In the genomic region with DNA sequence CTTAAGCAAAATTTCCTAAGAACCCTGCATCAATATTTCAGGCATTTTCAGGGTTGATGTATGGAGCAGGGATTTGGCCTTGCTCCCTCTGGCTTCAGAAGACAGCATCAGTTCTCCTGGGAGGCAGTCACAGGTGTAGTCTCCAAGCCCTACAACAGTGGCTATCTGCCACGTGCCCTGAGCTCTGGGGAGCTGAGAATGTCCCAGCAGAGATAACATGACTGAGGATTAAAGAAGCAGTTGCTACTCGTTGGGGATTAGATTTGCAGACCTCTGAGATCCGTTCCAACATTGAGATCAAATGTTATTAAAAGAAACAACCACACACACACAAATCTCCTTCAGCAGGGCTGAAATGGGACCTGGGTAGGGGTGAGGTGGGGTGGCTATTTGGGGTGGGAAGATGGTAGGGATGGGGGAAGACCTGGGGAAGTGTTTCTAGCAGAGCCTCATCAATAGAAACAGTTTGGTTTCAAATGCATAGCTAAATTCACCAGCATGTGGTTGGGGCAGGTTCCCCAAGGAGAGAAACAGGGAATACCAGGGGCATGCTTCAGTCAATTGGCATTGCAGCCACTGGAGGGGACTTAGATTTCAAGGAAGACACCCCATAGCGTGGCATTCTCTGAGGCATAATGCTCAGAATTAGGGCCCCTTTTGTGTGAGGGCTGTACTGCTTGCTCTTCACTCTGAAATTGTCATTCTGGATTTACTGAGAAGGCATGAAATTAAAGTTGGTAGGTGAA, we compare ENCODE assay signal across 27 cellular contexts.
"Had no signal": no experiment of that assay in that cellular context is flagged by ENCODE, and none has a peak within 500 bp of the region (broad histone marks: within the 10 kb centered on the region; RNA-seq: fewer than 3 reads in every experiment).

No MANE protein-coding gene starts in this region.

- H3K9me3 Mint-ChIP-seq: activated CD4-positive, alpha-beta memory T cell treated with anti-CD3 and anti-CD28 coated beads for 36 hours; activated naive CD4-positive, alpha-beta T cell treated with anti-CD3 and anti-CD28 coated beads for 36 hours; activated naive CD8-positive, alpha-beta T cell treated with anti-CD3 and anti-CD28 coated beads, Interleukin-2, amount 10 ng/mL, durations not matched to agents 7 days and 5 days; central memory CD8-positive, alpha-beta T cell; effector memory CD8-positive, alpha-beta T cell; immature natural killer cell; natural killer cell treated with Interleukin-12 subunit alpha and Interleukin-12 subunit beta and Interleukin-15 and Interleukin-18, amount 100 ng/mL, for 72 hours; stimulated activated naive CD8-positive, alpha-beta T cell treated with anti-CD3 and anti-CD28 coated beads, Interleukin-15, amount 100 ng/mL, for 72 hours; T-helper 1 cell treated with Interleukin-12 subunit alpha and Interleukin-12 subunit beta and Interleukin-4 antibody, amounts not matched to agents 30 μg/mL and 1 μg/mL, for 36 hours had no signal

- H3K27me3 ChIP-seq: breast epithelium, esophagus squamous epithelium, gastrocnemius medialis, pancreas, suprapubic skin, tibial nerve had no signal

- H3K4me3 ChIP-seq: breast epithelium, esophagus squamous epithelium, gastrocnemius medialis, left ventricle myocardium inferior, pancreas, skin epidermis, suprapubic skin, tibial nerve had no signal

- H3K27me3 Mint-ChIP-seq: activated CD4-positive, alpha-beta memory T cell treated with anti-CD3 and anti-CD28 coated beads for 36 hours had no signal

- H3K4me1 ChIP-seq: breast epithelium, left ventricle myocardium inferior, pancreas had no signal

- H3K4me3 Mint-ChIP-seq: activated CD4-positive, alpha-beta memory T cell treated with anti-CD3 and anti-CD28 coated beads for 36 hours; activated naive CD4-positive, alpha-beta T cell treated with anti-CD3 and anti-CD28 coated beads for 36 hours; activated naive CD8-positive, alpha-beta T cell treated with anti-CD3 and anti-CD28 coated beads, Interleukin-2, amount 10 ng/mL, durations not matched to agents 7 days and 5 days; central memory CD8-positive, alpha-beta T cell; effector memory CD8-positive, alpha-beta T cell; immature natural killer cell; natural killer cell treated with Interleukin-12 subunit alpha and Interleukin-12 subunit beta and Interleukin-15 and Interleukin-18, amount 100 ng/mL, for 72 hours; stimulated activated naive CD8-positive, alpha-beta T cell treated with anti-CD3 and anti-CD28 coated beads, Interleukin-15, amount 100 ng/mL, for 72 hours; T-helper 1 cell treated with Interleukin-12 subunit alpha and Interleukin-12 subunit beta and Interleukin-4 antibody, amounts not matched to agents 30 μg/mL and 1 μg/mL, for 36 hours had no signal

- DNase-seq: activated CD4-positive, alpha-beta memory T cell treated with anti-CD3 and anti-CD28 coated beads for 36 hours; activated CD4-positive, alpha-beta T cell treated with anti-CD3 and anti-CD28 coated beads for 48 hours; activated effector memory CD4-positive, alpha-beta T cell treated with Interleukin-2 at 50 U/mL for 16 hours; activated naive CD4-positive, alpha-beta T cell treated with anti-CD3 and anti-CD28 coated beads for 36 hours; activated naive CD8-positive, alpha-beta T cell treated with anti-CD3 and anti-CD28 coated beads, Interleukin-2, amount 10 ng/mL, durations not matched to agents 7 days and 5 days; activated T-cell treated with anti-CD3 and anti-CD28 coated beads, Interleukin-2, amount 50 U/mL, for 48 hours; amniotic stem cell; effector memory CD8-positive, alpha-beta T cell; esophagus squamous epithelium; gastrocnemius medialis; head of caudate nucleus; immature natural killer cell; kidney glomerular epithelial cell; left ventricle myocardium inferior; midbrain; pancreas; right cardiac atrium; stimulated activated CD4-positive, alpha-beta T cell treated with anti-CD3 and anti-CD28 coated beads, Interleukin-1b, Interleukin-23, amount 100 ng/mL, for 48 hours; stimulated activated naive CD8-positive, alpha-beta T cell treated with anti-CD3 and anti-CD28 coated beads, Interleukin-15, amount 100 ng/mL, for 72 hours; T1000 had no signal

- H3K36me3 ChIP-seq: breast epithelium, esophagus squamous epithelium, gastrocnemius medialis, left ventricle myocardium inferior, pancreas, suprapubic skin, tibial nerve had no signal

- H3K27ac Mint-ChIP-seq: activated CD4-positive, alpha-beta memory T cell treated with anti-CD3 and anti-CD28 coated beads for 36 hours; activated naive CD4-positive, alpha-beta T cell treated with anti-CD3 and anti-CD28 coated beads for 36 hours; activated naive CD8-positive, alpha-beta T cell treated with anti-CD3 and anti-CD28 coated beads, Interleukin-2, amount 10 ng/mL, durations not matched to agents 7 days and 5 days; effector memory CD8-positive, alpha-beta T cell; immature natural killer cell; natural killer cell treated with Interleukin-12 subunit alpha and Interleukin-12 subunit beta and Interleukin-15 and Interleukin-18, amount 100 ng/mL, for 72 hours; stimulated activated naive CD8-positive, alpha-beta T cell treated with anti-CD3 and anti-CD28 coated beads, Interleukin-15, amount 100 ng/mL, for 72 hours; T-helper 1 cell treated with Interleukin-12 subunit alpha and Interleukin-12 subunit beta and Interleukin-4 antibody, amounts not matched to agents 30 μg/mL and 1 μg/mL, for 36 hours had no signal

- H3K36me3 Mint-ChIP-seq: activated CD4-positive, alpha-beta memory T cell treated with anti-CD3 and anti-CD28 coated beads for 36 hours; activated naive CD8-positive, alpha-beta T cell treated with anti-CD3 and anti-CD28 coated beads, Interleukin-2, amount 10 ng/mL, durations not matched to agents 7 days and 5 days; immature natural killer cell; natural killer cell treated with Interleukin-12 subunit alpha and Interleukin-12 subunit beta and Interleukin-15 and Interleukin-18, amount 100 ng/mL, for 72 hours had no signal

- H3K9me3 ChIP-seq: breast epithelium, esophagus squamous epithelium, gastrocnemius medialis, left ventricle myocardium inferior, pancreas, suprapubic skin, tibial nerve had no signal

- H3K4me1 Mint-ChIP-seq: activated naive CD8-positive, alpha-beta T cell treated with anti-CD3 and anti-CD28 coated beads, Interleukin-2, amount 10 ng/mL, durations not matched to agents 7 days and 5 days; central memory CD8-positive, alpha-beta T cell; immature natural killer cell; stimulated activated naive CD8-positive, alpha-beta T cell treated with anti-CD3 and anti-CD28 coated beads, Interleukin-15, amount 100 ng/mL, for 72 hours had no signal

- H3K27ac ChIP-seq: breast epithelium, esophagus squamous epithelium, gastrocnemius medialis, left ventricle myocardium inferior, pancreas, skin epidermis, suprapubic skin, tibial nerve had no signal
